1 cellular context compared by ENCODE assay signal in the genomic region with DNA sequence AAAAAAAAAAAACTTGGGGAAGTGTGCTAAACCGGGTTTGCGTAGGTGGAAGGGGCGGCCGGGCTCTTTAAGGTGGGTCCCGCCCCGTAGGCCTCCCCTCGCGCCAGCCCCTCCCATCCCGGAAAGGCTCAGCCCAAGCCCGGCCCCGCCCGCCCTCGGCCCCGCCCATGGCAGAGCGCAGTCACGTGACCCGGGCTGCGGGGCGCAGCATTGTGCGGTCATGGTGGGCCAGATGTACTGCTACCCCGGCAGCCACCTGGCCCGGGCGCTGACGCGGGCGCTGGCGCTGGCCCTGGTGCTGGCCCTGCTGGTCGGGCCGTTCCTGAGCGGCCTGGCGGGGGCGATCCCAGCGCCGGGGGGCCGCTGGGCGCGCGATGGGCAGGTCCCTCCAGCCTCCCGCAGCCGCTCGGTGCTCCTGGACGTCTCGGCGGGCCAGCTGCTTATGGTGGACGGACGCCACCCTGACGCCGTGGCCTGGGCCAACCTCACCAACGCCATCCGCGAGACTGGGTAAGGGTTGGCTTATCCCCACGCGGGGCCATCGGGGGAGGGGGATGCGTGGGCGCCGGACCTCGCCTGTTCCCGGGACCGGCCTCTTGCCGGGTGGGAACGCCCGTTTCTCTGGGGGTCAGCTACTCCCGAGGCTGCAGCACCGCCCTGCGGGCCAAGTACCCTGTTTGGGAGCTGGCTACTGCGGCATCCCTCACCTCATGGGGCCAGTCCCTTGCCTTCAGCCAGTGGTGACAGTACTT.
TF ChIP-seq lines count a peak whose summit lies in the region.

A gene with protein sequence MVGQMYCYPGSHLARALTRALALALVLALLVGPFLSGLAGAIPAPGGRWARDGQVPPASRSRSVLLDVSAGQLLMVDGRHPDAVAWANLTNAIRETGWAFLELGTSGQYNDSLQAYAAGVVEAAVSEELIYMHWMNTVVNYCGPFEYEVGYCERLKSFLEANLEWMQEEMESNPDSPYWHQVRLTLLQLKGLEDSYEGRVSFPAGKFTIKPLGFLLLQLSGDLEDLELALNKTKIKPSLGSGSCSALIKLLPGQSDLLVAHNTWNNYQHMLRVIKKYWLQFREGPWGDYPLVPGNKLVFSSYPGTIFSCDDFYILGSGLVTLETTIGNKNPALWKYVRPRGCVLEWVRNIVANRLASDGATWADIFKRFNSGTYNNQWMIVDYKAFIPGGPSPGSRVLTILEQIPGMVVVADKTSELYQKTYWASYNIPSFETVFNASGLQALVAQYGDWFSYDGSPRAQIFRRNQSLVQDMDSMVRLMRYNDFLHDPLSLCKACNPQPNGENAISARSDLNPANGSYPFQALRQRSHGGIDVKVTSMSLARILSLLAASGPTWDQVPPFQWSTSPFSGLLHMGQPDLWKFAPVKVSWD (plus strand): TSS at position 207 of the 752 bp plus-strand sequence. CDS start 14 bp downstream, at position 221.

TF ChIP-seq in K562, 482 proteins besides CTCF, POLR2A, EP300 and RAD21 (continued from another document):
- TF ChIP-seq MCM7 (IDR thresholded peaks at IDR 0.05) (no peak), XRCC3 (IDR thresholded peaks at IDR 0.05) (no peak), HCFC1 (IDR thresholded peaks at IDR 0.05; ENCODE audit: low read depth, low read length) (peak; percentile 46), GATA2 (CRISPR knock-in tag; IDR thresholded peaks at IDR 0.05) (no peak), NCOA1 (IDR thresholded peaks at IDR 0.05; ENCODE audit: low read depth) (no peak), TAL1 (IDR thresholded peaks at IDR 0.05) (no peak), TBP (optimal IDR thresholded peaks at IDR 0.05; ENCODE audit: low read depth, low read length) (peak; percentile 34), ZNF384 (IDR thresholded peaks at IDR 0.05; ENCODE audit: low read depth, low read length) (peak; percentile 96), ZNF79 (CRISPR knock-in tag; IDR thresholded peaks at IDR 0.05; ENCODE audit: low read depth) (no peak), NCOR1 (IDR thresholded peaks at IDR 0.05) (no peak), E2F3 (CRISPR knock-in tag; IDR thresholded peaks at IDR 0.05) (no peak), ZNF398 (CRISPR knock-in tag; IDR thresholded peaks at IDR 0.05) (no peak), NCOA6 (IDR thresholded peaks at IDR 0.05) (no peak), BMI1 (IDR thresholded peaks at IDR 0.05; ENCODE audit: low read length) (no peak), MYNN (IDR thresholded peaks at IDR 0.05) (no peak), MYNN (CRISPR knock-in tag; IDR thresholded peaks at IDR 0.05) (no peak), ZNF586 (CRISPR knock-in tag; conservative IDR thresholded peaks at IDR 0.05) (no peak), ZNF23 (CRISPR knock-in tag; IDR thresholded peaks at IDR 0.05) (no peak), POLR2H (tag; IDR thresholded peaks at IDR 0.05; ENCODE audit: low read depth) (no peak)
- TF ChIP-seq, protein P1, sequence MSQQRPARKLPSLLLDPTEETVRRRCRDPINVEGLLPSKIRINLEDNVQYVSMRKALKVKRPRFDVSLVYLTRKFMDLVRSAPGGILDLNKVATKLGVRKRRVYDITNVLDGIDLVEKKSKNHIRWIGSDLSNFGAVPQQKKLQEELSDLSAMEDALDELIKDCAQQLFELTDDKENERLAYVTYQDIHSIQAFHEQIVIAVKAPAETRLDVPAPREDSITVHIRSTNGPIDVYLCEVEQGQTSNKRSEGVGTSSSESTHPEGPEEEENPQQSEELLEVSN (IDR thresholded peaks at IDR 0.05; ENCODE audit: borderline replicate concordance in 1 of 2, extremely low read depth in 1 of 2, insufficient read depth in 1 of 2, insufficient read length in 1 of 2, low read depth in 1 of 2, low read length in 1 of 2, poor library complexity in 1 of 2, severe bottlenecking in 1 of 2), result no peak
- TF ChIP-seq, protein P2, sequence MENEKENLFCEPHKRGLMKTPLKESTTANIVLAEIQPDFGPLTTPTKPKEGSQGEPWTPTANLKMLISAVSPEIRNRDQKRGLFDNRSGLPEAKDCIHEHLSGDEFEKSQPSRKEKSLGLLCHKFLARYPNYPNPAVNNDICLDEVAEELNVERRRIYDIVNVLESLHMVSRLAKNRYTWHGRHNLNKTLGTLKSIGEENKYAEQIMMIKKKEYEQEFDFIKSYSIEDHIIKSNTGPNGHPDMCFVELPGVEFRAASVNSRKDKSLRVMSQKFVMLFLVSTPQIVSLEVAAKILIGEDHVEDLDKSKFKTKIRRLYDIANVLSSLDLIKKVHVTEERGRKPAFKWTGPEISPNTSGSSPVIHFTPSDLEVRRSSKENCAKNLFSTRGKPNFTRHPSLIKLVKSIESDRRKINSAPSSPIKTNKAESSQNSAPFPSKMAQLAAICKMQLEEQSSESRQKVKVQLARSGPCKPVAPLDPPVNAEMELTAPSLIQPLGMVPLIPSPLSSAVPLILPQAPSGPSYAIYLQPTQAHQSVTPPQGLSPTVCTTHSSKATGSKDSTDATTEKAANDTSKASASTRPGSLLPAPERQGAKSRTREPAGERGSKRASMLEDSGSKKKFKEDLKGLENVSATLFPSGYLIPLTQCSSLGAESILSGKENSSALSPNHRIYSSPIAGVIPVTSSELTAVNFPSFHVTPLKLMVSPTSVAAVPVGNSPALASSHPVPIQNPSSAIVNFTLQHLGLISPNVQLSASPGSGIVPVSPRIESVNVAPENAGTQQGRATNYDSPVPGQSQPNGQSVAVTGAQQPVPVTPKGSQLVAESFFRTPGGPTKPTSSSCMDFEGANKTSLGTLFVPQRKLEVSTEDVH (IDR thresholded peaks at IDR 0.05; ENCODE audit: low read depth, partially characterized antibody), result no peak
